19 cellular contexts compared by ENCODE assay signal in the genomic region with DNA sequence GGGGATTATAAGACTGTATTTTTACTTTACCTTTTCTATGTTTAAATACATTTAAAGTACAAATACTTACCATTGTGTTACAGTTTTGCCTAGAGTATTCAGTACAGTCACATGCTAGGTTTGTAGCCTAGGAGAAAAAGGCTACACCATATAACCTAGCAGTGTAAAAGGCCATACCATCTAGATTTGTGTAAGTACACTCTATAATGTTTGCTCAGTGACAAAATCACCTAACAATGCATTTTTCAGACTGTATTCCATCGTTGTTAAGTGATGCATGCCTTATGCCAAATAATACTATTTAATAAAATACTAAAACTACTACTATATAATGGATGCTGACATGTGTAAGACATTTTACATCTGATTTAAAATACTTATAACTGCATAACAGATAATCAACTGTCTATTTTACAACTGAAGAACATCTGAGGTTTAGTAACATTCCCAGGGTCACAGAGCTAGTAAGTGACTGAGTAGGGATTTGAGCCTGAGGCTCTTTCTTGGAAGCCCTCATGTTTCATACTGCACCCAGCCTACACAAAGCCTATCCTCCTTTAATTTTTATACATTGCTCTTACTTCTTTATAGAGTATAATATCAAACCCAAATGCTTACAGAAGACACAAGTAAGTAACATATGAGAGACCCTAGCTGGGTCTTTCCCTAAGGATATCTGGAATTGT.
DNase-seq lines count a peak whose midpoint lies in the region; ATAC-seq, FAIRE-seq and TF ChIP-seq lines count a peak whose summit lies in the region.
"Had no signal": no experiment of that assay in that cellular context is flagged by ENCODE, and none has a peak within 500 bp of the region (broad histone marks: within the 10 kb centered on the region; RNA-seq: fewer than 3 reads in every experiment).

No MANE protein-coding gene starts in this region.

- peaks cover 19% of the 10 kb centered on the region for H3F3A ChIP-seq in MM.1S (ENCODE audit: insufficient read depth, low read length)

- no peak for TF ChIP-seq POLR2A in vagina (IDR thresholded peaks at IDR 0.05)

- intact Hi-C loops in vagina (cut with DNase I) = no loop called here
- intact Hi-C loops in right cardiac atrium (cut with DNase I) = no loop called here

- H3K4me3 Mint-ChIP-seq in stimulated activated memory B cell treated with anti-CD40 and anti-IgM and Interleukin-4, amounts not matched to agents 10 μg/mL and 1 μg/mL and 100 μg/mL, for 72 hours = no peak overlapping the region
- H3K4me3 Mint-ChIP-seq: CD4-positive, alpha-beta T cell; HFFc6 had no signal

- H3K27me3 ChIP-seq in MM.1S (replicated peaks; ENCODE audit: insufficient read depth, low read length) (no peaks in the 10 kb centered on the region), vagina (no peaks in the 10 kb centered on the region), right cardiac atrium (ENCODE audit: control insufficient read depth, insufficient read depth) (no peaks in the 10 kb centered on the region)

- peak overlapping the region; percentile 37; the same call in 1 of the 2 replicates for H3K27ac ChIP-seq in MM.1S (ENCODE audit: low read length)
- H3K27ac ChIP-seq in SK-N-MC = peak overlapping the region; percentile 77
- no peak overlapping the region for H3K27ac ChIP-seq in vagina
- no peak overlapping the region for H3K27ac ChIP-seq in right cardiac atrium (ENCODE audit: low read length)
- H3K27ac ChIP-seq: C4-2B had no signal

- peak overlapping the region; percentile 4; the same call in 1 of the 2 replicates for H2AFZ ChIP-seq in MM.1S (ENCODE audit: low read length)

- peaks cover 58% of the 10 kb centered on the region for H3K4me1 ChIP-seq in MM.1S (ENCODE audit: low read length)
- no peaks in the 10 kb centered on the region for H3K4me1 ChIP-seq in vagina
- no peaks in the 10 kb centered on the region for H3K4me1 ChIP-seq in right cardiac atrium (ENCODE audit: control insufficient read depth, insufficient read depth, low read length)

- H3K4me3 ChIP-seq in MM.1S (ENCODE audit: low read length) = no peak overlapping the region
- H3K4me3 ChIP-seq in SK-N-MC = no peak overlapping the region; the same call in 1 of the 2 replicates
- H3K4me3 ChIP-seq in vagina = no peak overlapping the region
- no peak overlapping the region for H3K4me3 ChIP-seq in right cardiac atrium (ENCODE audit: low read length)
- H3K4me3 ChIP-seq: K562 had no signal

- no peaks in the 10 kb centered on the region for H3K9me3 Mint-ChIP-seq in stimulated activated memory B cell treated with anti-CD40 and anti-IgM and Interleukin-4, amounts not matched to agents 10 μg/mL and 1 μg/mL and 100 μg/mL, for 72 hours
- H3K9me3 Mint-ChIP-seq: HFFc6 had no signal

- H3K4me2 ChIP-seq in MM.1S (ENCODE audit: low read depth, low read length) = peak overlapping the region; percentile 60; the same call in 1 of the 2 replicates

- no peaks in the 10 kb centered on the region for H3K4me1 Mint-ChIP-seq in stimulated activated memory B cell treated with anti-CD40 and anti-IgM and Interleukin-4, amounts not matched to agents 10 μg/mL and 1 μg/mL and 100 μg/mL, for 72 hours

- H3K36me3 ChIP-seq in MM.1S (replicated peaks; ENCODE audit: insufficient read depth, low read length) (no peaks in the 10 kb centered on the region), SK-N-MC (ENCODE audit: insufficient read depth, low read length) (no peaks in the 10 kb centered on the region), vagina (no peaks in the 10 kb centered on the region)

- DNase-seq in D721Med (ENCODE audit: insufficient read length, low spot score) (no peak), MM.1S (no peak), SK-N-MC (ENCODE audit: low read depth, low spot score) (no peak), vagina (ENCODE audit: extremely low spot score in 2 of 2) (no peak), NCI-H187 treated with DMSO at 0.1 percent for 48 hours (lab: John Stamatoyannopoulos, UW) (no peak), right cardiac atrium (no peak)
- DNase-seq: AML-193; CD4-positive, alpha-beta T cell; GDM1; GOT3; H7; HFFc6; IMR-90 had no signal

- no peaks in the 10 kb centered on the region for H4K20me1 ChIP-seq in MM.1S (ENCODE audit: insufficient read depth, low read length)

- peak; percentile 55 for FAIRE-seq in D721Med (lab: Jason Lieb, UNC)
- FAIRE-seq: GM12892, HTR-8/SVneo, K562 had no signal

- H3K27me3 Mint-ChIP-seq in stimulated activated memory B cell treated with anti-CD40 and anti-IgM and Interleukin-4, amounts not matched to agents 10 μg/mL and 1 μg/mL and 100 μg/mL, for 72 hours = no peaks in the 10 kb centered on the region
- H3K27me3 Mint-ChIP-seq: CD4-positive, alpha-beta T cell had no signal

- TF ChIP-seq CTCF in D721Med (IDR thresholded peaks at IDR 0.05; ENCODE audit: insufficient read depth, missing control alignments) (no peak), MM.1S (IDR thresholded peaks at IDR 0.05; ENCODE audit: low read length) (no peak), vagina (IDR thresholded peaks at IDR 0.05) (no peak)

- 69% methylated on average over 1 of the region's 1 CpG for WGBS in right cardiac atrium

- no peaks in the 10 kb centered on the region for H3K36me3 Mint-ChIP-seq in stimulated activated memory B cell treated with anti-CD40 and anti-IgM and Interleukin-4, amounts not matched to agents 10 μg/mL and 1 μg/mL and 100 μg/mL, for 72 hours

- H3K9me2 ChIP-seq in MM.1S (replicated peaks; ENCODE audit: insufficient read depth, low read length) = 0 out of 2 replicates have a peak, but pooled peaks cover 6% of the 10 kb centered on the region

- no peak overlapping the region for H3K27ac Mint-ChIP-seq in stimulated activated memory B cell treated with anti-CD40 and anti-IgM and Interleukin-4, amounts not matched to agents 10 μg/mL and 1 μg/mL and 100 μg/mL, for 72 hours
- H3K27ac Mint-ChIP-seq: CD4-positive, alpha-beta T cell; HFFc6 had no signal

- H3K9ac ChIP-seq in MM.1S (ENCODE audit: low read length) (no peak overlapping the region), SK-N-MC (ENCODE audit: insufficient read length) (peak overlapping the region; percentile 18)

- no peaks in the 10 kb centered on the region for H3K79me2 ChIP-seq in MM.1S (ENCODE audit: low read length)

- ATAC-seq in stimulated activated memory B cell treated with anti-CD40 and anti-IgM and Interleukin-4, amounts not matched to agents 10 μg/mL and 1 μg/mL and 100 μg/mL, for 72 hours = peak; percentile 22
- ATAC-seq in right cardiac atrium = no peak
- ATAC-seq: HCT116, K562 had no signal

- H3K9me3 ChIP-seq in MM.1S (replicated peaks; ENCODE audit: insufficient read depth, low read length) (no peaks in the 10 kb centered on the region), SK-N-MC (ENCODE audit: low read depth, low read length) (no peaks in the 10 kb centered on the region), vagina (no peaks in the 10 kb centered on the region), right cardiac atrium (ENCODE audit: control insufficient read depth, low read length) (no peaks in the 10 kb centered on the region)

Comparison
In these comparisons a context has a peak if more than half of its experiments do, and no peak if none do; other contexts are left out.
1. H3K27ac ChIP-seq: peak in MM.1S (single experiment) and SK-N-MC (single experiment); none in vagina (single experiment) and right cardiac atrium (single experiment).